2 cellular contexts compared by ENCODE assay signal in genomic region chr6:40538556-40538955, GRCh38.
TF ChIP-seq lines count a peak whose summit lies in the region.

No MANE protein-coding gene starts in this region.

TF ChIP-seq in GM23338, 12 proteins besides CTCF, POLR2A, EP300 and RAD21:
- TF ChIP-seq EZH2phosphoT487 (IDR thresholded peaks at IDR 0.05; ENCODE audit: unreplicated experiment) (no peak), JUNB (IDR thresholded peaks at IDR 0.05; ENCODE audit: unreplicated experiment) (no peak), CREB1 (CRISPR knock-in tag; IDR thresholded peaks at IDR 0.05; ENCODE audit: low read depth) (no peak), STAT1 (IDR thresholded peaks at IDR 0.05; ENCODE audit: unreplicated experiment) (no peak), POLR2AphosphoS5 (IDR thresholded peaks at IDR 0.05; ENCODE audit: low read depth) (no peak), REST (IDR thresholded peaks at IDR 0.05; ENCODE audit: unreplicated experiment) (no peak), NANOG (IDR thresholded peaks at IDR 0.05; ENCODE audit: borderline replicate concordance) (no peak), ZNF114 (CRISPR knock-in tag; IDR thresholded peaks at IDR 0.05) (no peak), EZH2 (IDR thresholded peaks at IDR 0.05; ENCODE audit: low read depth, unreplicated experiment) (no peak)

TF ChIP-seq in H1, 55 proteins besides CTCF, POLR2A, EP300 and RAD21:
- TF ChIP-seq SP2 (IDR thresholded peaks at IDR 0.05; ENCODE audit: low read length) (no peak), TBP (IDR thresholded peaks at IDR 0.05; ENCODE audit: low read depth, low read length) (no peak), CEBPB (IDR thresholded peaks at IDR 0.05; ENCODE audit: low read depth, low read length) (no peak), SP4 (IDR thresholded peaks at IDR 0.05; ENCODE audit: low read length) (no peak), RNF2 (IDR thresholded peaks at IDR 0.05; ENCODE audit: borderline replicate concordance, low read depth, low read length, missing control alignments, poor library complexity, severe bottlenecking) (no peak), BCL11A (IDR thresholded peaks at IDR 0.05; ENCODE audit: low read depth in 2 of 2, low read length in 2 of 2) (no peak), RBBP5 (IDR thresholded peaks at IDR 0.05; ENCODE audit: borderline replicate concordance, low read depth, low read length) (no peak), EGR1 (IDR thresholded peaks at IDR 0.05; ENCODE audit: borderline replicate concordance, low read depth, low read length) (no peak), CBX5 (IDR thresholded peaks at IDR 0.05; ENCODE audit: low read depth, low read length) (no peak), POU5F1 (IDR thresholded peaks at IDR 0.05; ENCODE audit: low read depth, low read length) (no peak), MAX (IDR thresholded peaks at IDR 0.05) (no peak), RFX5 (IDR thresholded peaks at IDR 0.05; ENCODE audit: borderline replicate concordance, low read depth, low read length) (no peak), ZNF274 (IDR thresholded peaks at IDR 0.05; ENCODE audit: borderline replicate concordance, extremely low read depth, low read length) (no peak), SAP30 (IDR thresholded peaks at IDR 0.05; ENCODE audit: insufficient read depth, insufficient replicate concordance, low read length) (no peak), TAF1 (IDR thresholded peaks at IDR 0.05; ENCODE audit: low read depth, low read length) (no peak), MAFK (IDR thresholded peaks at IDR 0.05; ENCODE audit: low read depth, low read length) (no peak), SIN3A (conservative IDR thresholded peaks at IDR 0.05 in 1 of 2, IDR thresholded peaks at IDR 0.05 in 1 of 2; ENCODE audit: low read depth in 1 of 2, low read length in 2 of 2) (no peak)
